1 cellular context compared by ENCODE assay signal in genomic region chr21:42850866-42851391, GRCh38.
A peak's percentile ranks its signal among the peaks of the same experiment; 100 is the strongest.
TF ChIP-seq lines count a peak whose summit lies in the region.

No MANE protein-coding gene starts in this region.

TF ChIP-seq in H1, 55 proteins besides CTCF, POLR2A, EP300 and RAD21:
- TF ChIP-seq SUZ12 (IDR thresholded peaks at IDR 0.05; ENCODE audit: low read length) (no peak), GABPA (IDR thresholded peaks at IDR 0.05; ENCODE audit: borderline replicate concordance, insufficient read depth, low read length) (peak; percentile 83; the same call in 1 of the 2 replicates), POLR2AphosphoS5 (IDR thresholded peaks at IDR 0.05; ENCODE audit: low read depth, low read length) (0 out of 2 replicates have a peak, but pooled peaks have one; percentile 52), CEBPB (IDR thresholded peaks at IDR 0.05; ENCODE audit: low read depth, low read length) (no peak), MAX (IDR thresholded peaks at IDR 0.05) (0 out of 2 replicates have a peak, but pooled peaks have one; percentile 19), EGR1 (IDR thresholded peaks at IDR 0.05; ENCODE audit: borderline replicate concordance, low read depth, low read length) (no peak; the same call in 1 of the 2 replicates), SP2 (IDR thresholded peaks at IDR 0.05; ENCODE audit: low read length) (peak; percentile 46; the same call in 1 of the 2 replicates)
